In genomic region chr3:41205591-41205990, GRCh38 we compare ENCODE assay signal across 1 cellular context.
A peak's percentile ranks its signal among the peaks of the same experiment; 100 is the strongest.
TF ChIP-seq lines count a peak whose summit lies in the region.

No MANE protein-coding gene starts in this region.

TF ChIP-seq in K562, 482 proteins besides CTCF, POLR2A, EP300 and RAD21:
- TF ChIP-seq STAT5A (IDR thresholded peaks at IDR 0.05; ENCODE audit: borderline replicate concordance, low read length) (no peak), C11orf30 (IDR thresholded peaks at IDR 0.05; ENCODE audit: low read depth) (peak; percentile 25; the same call in 1 of the 2 replicates), SIRT6 (IDR thresholded peaks at IDR 0.05; ENCODE audit: low read depth, low read length) (no peak), ZBTB7A (IDR thresholded peaks at IDR 0.05; ENCODE audit: borderline replicate concordance, control insufficient read depth, low read depth, low read length) (no peak), ZNF316 (IDR thresholded peaks at IDR 0.05) (peak; percentile 73)
TF ChIP-seq in K562: peak in this region for 2.
